Comparison of ENCODE assay signal across 37 cellular contexts in the genomic region with DNA sequence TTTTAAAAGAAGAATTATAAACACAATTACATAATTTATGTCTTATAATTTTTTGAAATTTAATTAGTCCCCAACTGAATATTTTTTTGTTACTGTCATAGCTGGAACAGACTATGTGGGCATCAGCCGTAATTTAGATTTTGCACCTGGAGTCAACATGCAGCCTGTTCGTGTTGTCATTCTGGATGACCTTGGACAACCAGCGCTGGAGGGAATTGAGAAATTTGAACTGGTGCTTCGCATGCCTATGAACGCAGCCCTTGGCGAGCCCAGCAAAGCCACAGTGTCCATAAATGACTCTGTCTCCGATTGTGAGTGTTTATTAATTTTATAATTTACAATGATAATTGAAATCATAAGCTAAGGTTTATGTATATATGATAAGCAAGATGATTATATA.
"Had no signal": no experiment of that assay in that cellular context is flagged by ENCODE, and none has a peak within 500 bp of the region (broad histone marks: within the 10 kb centered on the region; RNA-seq: fewer than 3 reads in every experiment).

No MANE protein-coding gene starts in this region.

- H3K4me1 Mint-ChIP-seq: activated B cell treated with CpG ODN at 0.5 μM for 24 hours; activated CD4-positive, alpha-beta memory T cell treated with anti-CD3 and anti-CD28 coated beads, Interleukin-2, amount 10 ng/mL, durations not matched to agents 7 days and 5 days; activated CD4-positive, alpha-beta T cell treated with anti-CD3 and anti-CD28 coated beads for 36 hours; activated CD4-positive, alpha-beta T cell treated with anti-CD3 and anti-CD28 coated beads, Interleukin-2, amount 10 ng/mL, durations not matched to agents 7 days and 5 days; activated CD8-positive, alpha-beta memory T cell treated with anti-CD3 and anti-CD28 coated beads, Interleukin-2, amount 10 ng/mL, durations not matched to agents 7 days and 5 days; activated naive CD4-positive, alpha-beta T cell treated with anti-CD3 and anti-CD28 coated beads, Interleukin-2, amount 10 ng/mL, durations not matched to agents 7 days and 5 days; activated naive CD4-positive, alpha-beta T cell treated with anti-CD3 and anti-CD28 coated beads, Interleukin-2, amount 50 U/mL, for 24 hours; activated naive CD8-positive, alpha-beta T cell treated with anti-CD3 and anti-CD28 coated beads, Interleukin-2, amount 10 ng/mL, durations not matched to agents 7 days and 5 days; activated naive CD8-positive, alpha-beta T cell treated with anti-CD3 and anti-CD28 coated beads, Interleukin-2, amount 50 U/mL, for 24 hours; brain; central memory CD8-positive, alpha-beta T cell had no signal

- H3K36me3 Mint-ChIP-seq: activated CD8-positive, alpha-beta memory T cell treated with anti-CD3 and anti-CD28 coated beads, Interleukin-2, amount 10 ng/mL, durations not matched to agents 7 days and 5 days; activated naive CD4-positive, alpha-beta T cell treated with anti-CD3 and anti-CD28 coated beads, Interleukin-2, amount 10 ng/mL, durations not matched to agents 7 days and 5 days; activated naive CD4-positive, alpha-beta T cell treated with anti-CD3 and anti-CD28 coated beads, Interleukin-2, amount 50 U/mL, for 24 hours; activated naive CD8-positive, alpha-beta T cell; activated naive CD8-positive, alpha-beta T cell treated with anti-CD3 and anti-CD28 coated beads, Interleukin-2, amount 10 ng/mL, durations not matched to agents 7 days and 5 days; brain had no signal

- H3K4me3 ChIP-seq: ascending aorta, cardiac muscle cell had no signal

- FAIRE-seq: bronchial epithelial cell, TTC549 had no signal

- H3K36me3 ChIP-seq: ascending aorta had no signal

- H3K27ac Mint-ChIP-seq: activated B cell treated with CpG ODN at 0.5 μM for 24 hours; activated CD4-positive, alpha-beta memory T cell treated with anti-CD3 and anti-CD28 coated beads, Interleukin-2, amount 10 ng/mL, durations not matched to agents 7 days and 5 days; activated CD4-positive, alpha-beta T cell treated with anti-CD3 and anti-CD28 coated beads for 36 hours; activated CD4-positive, alpha-beta T cell treated with anti-CD3 and anti-CD28 coated beads, Interleukin-2, amount 10 ng/mL, durations not matched to agents 7 days and 5 days; activated CD8-positive, alpha-beta memory T cell treated with anti-CD3 and anti-CD28 coated beads, Interleukin-2, amount 10 ng/mL, durations not matched to agents 7 days and 5 days; activated CD8-positive, alpha-beta T cell treated with anti-CD3 and anti-CD28 coated beads, Interleukin-2, amount 10 ng/mL, durations not matched to agents 7 days and 5 days; activated naive CD4-positive, alpha-beta T cell treated with anti-CD3 and anti-CD28 coated beads, Interleukin-2, amount 10 ng/mL, durations not matched to agents 7 days and 5 days; activated naive CD4-positive, alpha-beta T cell treated with anti-CD3 and anti-CD28 coated beads, Interleukin-2, amount 50 U/mL, for 24 hours; activated naive CD8-positive, alpha-beta T cell; activated naive CD8-positive, alpha-beta T cell treated with anti-CD3 and anti-CD28 coated beads, Interleukin-2, amount 10 ng/mL, durations not matched to agents 7 days and 5 days; activated naive CD8-positive, alpha-beta T cell treated with anti-CD3 and anti-CD28 coated beads, Interleukin-2, amount 50 U/mL, for 24 hours; activated T-cell treated with anti-CD3 and anti-CD28 coated beads, Interleukin-2, amount 50 U/mL, for 24 hours; activated T-helper 2 cell treated with anti-CD3 and anti-CD28 coated beads, Interferon-gamma antibody, Interleukin-2, Interleukin-4, amounts not matched to agents 10 μg/mL and 5 μg/mL and 100 μg/mL, durations not matched to agents 14 hours and 24 hours and 36 hours; brain; T-helper 1 cell treated with Interleukin-12 subunit alpha and Interleukin-12 subunit beta and Interleukin-4 antibody, amounts not matched to agents 30 μg/mL and 1 μg/mL, for 36 hours; T-helper 2 cell treated with Interferon-gamma antibody and Interleukin-4, amounts not matched to agents 5 μg/mL and 100 μg/mL, for 36 hours had no signal

- H3K27ac ChIP-seq: ascending aorta, cardiac muscle cell, VCaP had no signal

- H3K4me3 Mint-ChIP-seq: activated B cell treated with CpG ODN at 0.5 μM for 24 hours; activated CD4-positive, alpha-beta memory T cell treated with anti-CD3 and anti-CD28 coated beads, Interleukin-2, amount 10 ng/mL, durations not matched to agents 7 days and 5 days; activated CD4-positive, alpha-beta T cell treated with anti-CD3 and anti-CD28 coated beads for 36 hours; activated CD4-positive, alpha-beta T cell treated with anti-CD3 and anti-CD28 coated beads, Interleukin-2, amount 10 ng/mL, durations not matched to agents 7 days and 5 days; activated CD8-positive, alpha-beta memory T cell treated with anti-CD3 and anti-CD28 coated beads, Interleukin-2, amount 10 ng/mL, durations not matched to agents 7 days and 5 days; activated CD8-positive, alpha-beta T cell treated with anti-CD3 and anti-CD28 coated beads, Interleukin-2, amount 10 ng/mL, durations not matched to agents 7 days and 5 days; activated naive CD4-positive, alpha-beta T cell treated with anti-CD3 and anti-CD28 coated beads, Interleukin-2, amount 10 ng/mL, durations not matched to agents 7 days and 5 days; activated naive CD4-positive, alpha-beta T cell treated with anti-CD3 and anti-CD28 coated beads, Interleukin-2, amount 50 U/mL, for 24 hours; activated naive CD8-positive, alpha-beta T cell; activated naive CD8-positive, alpha-beta T cell treated with anti-CD3 and anti-CD28 coated beads, Interleukin-2, amount 10 ng/mL, durations not matched to agents 7 days and 5 days; activated naive CD8-positive, alpha-beta T cell treated with anti-CD3 and anti-CD28 coated beads, Interleukin-2, amount 50 U/mL, for 24 hours; activated T-cell treated with anti-CD3 and anti-CD28 coated beads, Interleukin-2, amount 50 U/mL, for 24 hours; brain; central memory CD8-positive, alpha-beta T cell; T-helper 1 cell treated with Interleukin-12 subunit alpha and Interleukin-12 subunit beta and Interleukin-4 antibody, amounts not matched to agents 30 μg/mL and 1 μg/mL, for 36 hours; T-helper 2 cell treated with Interferon-gamma antibody and Interleukin-4, amounts not matched to agents 5 μg/mL and 100 μg/mL, for 36 hours had no signal

- H3K9me3 Mint-ChIP-seq: activated B cell treated with CpG ODN at 0.5 μM for 24 hours; activated CD4-positive, alpha-beta memory T cell treated with anti-CD3 and anti-CD28 coated beads, Interleukin-2, amount 10 ng/mL, durations not matched to agents 7 days and 5 days; activated CD4-positive, alpha-beta T cell treated with anti-CD3 and anti-CD28 coated beads, Interleukin-2, amount 10 ng/mL, durations not matched to agents 7 days and 5 days; activated naive CD4-positive, alpha-beta T cell treated with anti-CD3 and anti-CD28 coated beads, Interleukin-2, amount 10 ng/mL, durations not matched to agents 7 days and 5 days; activated naive CD4-positive, alpha-beta T cell treated with anti-CD3 and anti-CD28 coated beads, Interleukin-2, amount 50 U/mL, for 24 hours; activated naive CD8-positive, alpha-beta T cell treated with anti-CD3 and anti-CD28 coated beads, Interleukin-2, amount 10 ng/mL, durations not matched to agents 7 days and 5 days; activated naive CD8-positive, alpha-beta T cell treated with anti-CD3 and anti-CD28 coated beads, Interleukin-2, amount 50 U/mL, for 24 hours; activated T-cell treated with anti-CD3 and anti-CD28 coated beads, Interleukin-2, amount 50 U/mL, for 24 hours; activated T-helper 2 cell treated with anti-CD3 and anti-CD28 coated beads, Interferon-gamma antibody, Interleukin-2, Interleukin-4, amounts not matched to agents 10 μg/mL and 5 μg/mL and 100 μg/mL, durations not matched to agents 14 hours and 24 hours and 36 hours; brain; T-helper 1 cell treated with Interleukin-12 subunit alpha and Interleukin-12 subunit beta and Interleukin-4 antibody, amounts not matched to agents 30 μg/mL and 1 μg/mL, for 36 hours; T-helper 2 cell treated with Interferon-gamma antibody and Interleukin-4, amounts not matched to agents 5 μg/mL and 100 μg/mL, for 36 hours had no signal

- H3K4me1 ChIP-seq: ascending aorta had no signal

- H3K27me3 Mint-ChIP-seq: activated CD4-positive, alpha-beta T cell treated with anti-CD3 and anti-CD28 coated beads, Interleukin-2, amount 10 ng/mL, durations not matched to agents 7 days and 5 days; activated naive CD4-positive, alpha-beta T cell treated with anti-CD3 and anti-CD28 coated beads, Interleukin-2, amount 10 ng/mL, durations not matched to agents 7 days and 5 days; brain had no signal

- H3K27me3 ChIP-seq: ascending aorta, cardiac muscle cell had no signal

- ATAC-seq: activated CD4-positive, alpha-beta T cell treated with anti-CD3 and anti-CD28 coated beads for 36 hours; activated CD8-positive, alpha-beta memory T cell treated with anti-CD3 and anti-CD28 coated beads, Interleukin-2, amount 10 ng/mL, durations not matched to agents 7 days and 5 days; activated CD8-positive, alpha-beta T cell treated with anti-CD3 and anti-CD28 coated beads, Interleukin-2, amount 10 ng/mL, durations not matched to agents 7 days and 5 days; activated naive CD8-positive, alpha-beta T cell treated with anti-CD3 and anti-CD28 coated beads, Interleukin-2, amount 50 U/mL, for 24 hours had no signal

- DNase-seq: activated B cell treated with CpG ODN at 0.5 μM for 24 hours; activated CD4-positive, alpha-beta memory T cell treated with anti-CD3 and anti-CD28 coated beads, Interleukin-2, amount 10 ng/mL, durations not matched to agents 7 days and 5 days; activated CD4-positive, alpha-beta T cell treated with anti-CD3 and anti-CD28 coated beads for 1 hour; activated CD4-positive, alpha-beta T cell treated with anti-CD3 and anti-CD28 coated beads for 36 hours; activated CD4-positive, alpha-beta T cell treated with anti-CD3 and anti-CD28 coated beads for 48 hours; activated CD4-positive, alpha-beta T cell treated with anti-CD3 and anti-CD28 coated beads, Interleukin-2, amount 10 ng/mL, durations not matched to agents 7 days and 5 days; activated CD4-positive, alpha-beta T cell treated with anti-CD3 and anti-CD28 coated beads, Interleukin-2, amount 50 U/mL, for 48 hours; activated CD8-positive, alpha-beta memory T cell treated with anti-CD3 and anti-CD28 coated beads for 24 hours; activated CD8-positive, alpha-beta memory T cell treated with anti-CD3 and anti-CD28 coated beads, Interleukin-2, amount 10 ng/mL, durations not matched to agents 7 days and 5 days; activated CD8-positive, alpha-beta memory T cell treated with anti-CD3 and anti-CD28 coated beads, Interleukin-2, amount 50 U/mL, for 48 hours; activated CD8-positive, alpha-beta T cell treated with anti-CD3 and anti-CD28 coated beads, Interleukin-2, amount 10 ng/mL, durations not matched to agents 7 days and 5 days; activated effector memory CD4-positive, alpha-beta T cell treated with Interleukin-2 at 50 U/mL for 16 hours; activated gamma-delta T cell; activated naive CD4-positive, alpha-beta T cell treated with anti-CD3 and anti-CD28 coated beads, Interleukin-2, amount 10 ng/mL, durations not matched to agents 7 days and 5 days; activated naive CD4-positive, alpha-beta T cell treated with Interleukin-2 at 50 U/mL for 16 hours; activated naive CD8-positive, alpha-beta T cell treated with anti-CD3 and anti-CD28 coated beads, Interleukin-2, amount 10 ng/mL, durations not matched to agents 7 days and 5 days; activated naive CD8-positive, alpha-beta T cell treated with anti-CD3 and anti-CD28 coated beads, Interleukin-2, amount 50 U/mL, for 24 hours; activated T-cell treated with anti-CD3 and anti-CD28 coated beads, Interleukin-2, amount 50 U/mL, for 24 hours; activated T-cell treated with anti-CD3 and anti-CD28 coated beads, Interleukin-2, amount 50 U/mL, for 48 hours; amygdala; anterior cingulate cortex; caudate nucleus; T-helper 1 cell; T-helper 2 cell; T-helper 9 cell had no signal

- H3K9me3 ChIP-seq: ascending aorta had no signal
